Comparison of ENCODE assay signal across 8 cellular contexts in genomic region chr3:18237251-18238005, GRCh38.
DNase-seq lines count a peak whose midpoint lies in the region; ATAC-seq and TF ChIP-seq lines count a peak whose summit lies in the region.

No MANE protein-coding gene starts in this region.

- DNase-seq in cardiac muscle cell (ENCODE audit: low read depth in 1 of 2, low spot score in 1 of 2) (peak; percentile 26 to 33), right atrium auricular region (ENCODE audit: low spot score) (no peak), RKO (ENCODE audit: low spot score) (peak; percentile 58), occipital lobe (lab: John Stamatoyannopoulos, UW) (no peak), mucosa of gallbladder (ENCODE audit: low spot score) (no peak), G401 (ENCODE audit: low spot score) (no peak)
- DNase-seq in stimulated activated naive CD8-positive, alpha-beta T cell treated with anti-CD3 and anti-CD28 coated beads, Interleukin-15, Interleukin-2, amounts not matched to agents 100 U/mL and 50 U/mL, for 24 hours, result no peak

- H3K36me3 ChIP-seq in cardiac muscle cell (no peaks in the 10 kb centered on the region), right atrium auricular region (no peaks in the 10 kb centered on the region)

- no peaks in the 10 kb centered on the region for H3K9me3 ChIP-seq in cardiac muscle cell (ENCODE audit: low read depth)
- H3K9me3 ChIP-seq in right atrium auricular region, result no peaks in the 10 kb centered on the region

- H3K4me1 ChIP-seq in cardiac muscle cell (ENCODE audit: low read depth) (peaks cover 23% of the 10 kb centered on the region), right atrium auricular region (peaks cover 0 to 13% of the 10 kb centered on the region in 2 donors)

- H3K27me3 ChIP-seq in cardiac muscle cell (no peaks in the 10 kb centered on the region), right atrium auricular region (no peaks in the 10 kb centered on the region)

- H3K4me3 ChIP-seq in cardiac muscle cell (no peak overlapping the region), right atrium auricular region (no peak overlapping the region)

- in situ Hi-C loops in G401 (cut with HindIII; ENCODE audit: low sequenced_read_pairs), result no loop called here

- TF ChIP-seq CTCF in cardiac muscle cell (IDR thresholded peaks at IDR 0.05; ENCODE audit: low read depth, low read length), result no peak
- TF ChIP-seq CTCF in right atrium auricular region (IDR thresholded peaks at IDR 0.05), result no peak

- ATAC-seq in HG03060 (IDR thresholded peaks at IDR 0.05; ENCODE audit: low read depth, unreplicated experiment), result peak; percentile 89
- ATAC-seq in stimulated activated naive CD8-positive, alpha-beta T cell treated with anti-CD3 and anti-CD28 coated beads, Interleukin-15, Interleukin-2, amounts not matched to agents 100 U/mL and 50 U/mL, for 24 hours, result peak; percentile 84

- H3K27ac ChIP-seq in cardiac muscle cell, result no peak overlapping the region
- H3K27ac ChIP-seq in right atrium auricular region, result no peak overlapping the region

Comparison
In these comparisons a context has a peak if more than half of its experiments do, and no peak if none do; other contexts are left out.
1. DNase-seq: peak in cardiac muscle cell (2 of 2) and RKO (single experiment); none in right atrium auricular region (single experiment), stimulated activated naive CD8-positive, alpha-beta T cell treated with anti-CD3 and anti-CD28 coated beads, Interleukin-15, Interleukin-2, amounts not matched to agents 100 U/mL and 50 U/mL, for 24 hours (single experiment), occipital lobe (single experiment), mucosa of gallbladder (single experiment) and G401 (single experiment).